ENCODE assay signal across 1 cellular context in genomic region chr2:42105330-42106256, GRCh38.
TF ChIP-seq lines count a peak whose summit lies in the region.

No MANE protein-coding gene starts in this region.

TF ChIP-seq in HepG2, 621 proteins besides CTCF, POLR2A, EP300 and RAD21 (continued from another document and continues in another):
- TF ChIP-seq ZFP41 (CRISPR knock-in tag; IDR thresholded peaks at IDR 0.05; ENCODE audit: borderline replicate concordance) (no peak; the same call in 1 of the 2 replicates), ZNF615 (CRISPR knock-in tag; IDR thresholded peaks at IDR 0.05; ENCODE audit: borderline replicate concordance) (no peak), ZXDC (CRISPR knock-in tag; IDR thresholded peaks at IDR 0.05) (no peak), RNF2 (conservative IDR thresholded peaks at IDR 0.05; ENCODE audit: low read depth) (no peak), NFE2L1 (CRISPR knock-in tag; IDR thresholded peaks at IDR 0.05; ENCODE audit: borderline replicate concordance) (no peak), SP4 (CRISPR knock-in tag; IDR thresholded peaks at IDR 0.05) (no peak), ZNF260 (CRISPR knock-in tag; IDR thresholded peaks at IDR 0.05; ENCODE audit: borderline replicate concordance, low read depth) (no peak), ZBTB7B (CRISPR knock-in tag; IDR thresholded peaks at IDR 0.05) (peak; percentile 33; the same call in 1 of the 2 replicates), NR2F6 (IDR thresholded peaks at IDR 0.05) (peak; percentile 80), NR2F6 (CRISPR knock-in tag; IDR thresholded peaks at IDR 0.05) (peak; percentile 90), NFYB (CRISPR knock-in tag; IDR thresholded peaks at IDR 0.05) (no peak), RXRB (CRISPR knock-in tag; IDR thresholded peaks at IDR 0.05; ENCODE audit: borderline replicate concordance) (peak; percentile 95), AGO1 (IDR thresholded peaks at IDR 0.05; ENCODE audit: low read depth, low read length, poor library complexity, severe bottlenecking) (no peak), KLF15 (CRISPR knock-in tag; IDR thresholded peaks at IDR 0.05; ENCODE audit: borderline replicate concordance) (no peak), ZNF24 (IDR thresholded peaks at IDR 0.05) (no peak), NCOA5 (CRISPR knock-in tag; IDR thresholded peaks at IDR 0.05) (no peak), ZNF605 (CRISPR knock-in tag; IDR thresholded peaks at IDR 0.05) (peak; percentile 60; the same call in 1 of the 2 replicates), ARNT (IDR thresholded peaks at IDR 0.05) (no peak), RBM22 (optimal IDR thresholded peaks at IDR 0.05; ENCODE audit: low read length) (no peak), KDM3A (CRISPR knock-in tag; IDR thresholded peaks at IDR 0.05; ENCODE audit: low read depth) (no peak), SMARCC2 (IDR thresholded peaks at IDR 0.05) (no peak), TEAD3 (CRISPR knock-in tag; optimal IDR thresholded peaks at IDR 0.05; ENCODE audit: borderline replicate concordance) (peak; percentile 85), ZNF292 (CRISPR knock-in tag; IDR thresholded peaks at IDR 0.05; ENCODE audit: borderline replicate concordance, low read depth) (peak; percentile 49; the same call in 1 of the 2 replicates), TSC22D2 (CRISPR knock-in tag; IDR thresholded peaks at IDR 0.05; ENCODE audit: borderline replicate concordance) (0 out of 2 replicates have a peak, but pooled peaks have one; percentile 42), ERF (CRISPR knock-in tag; IDR thresholded peaks at IDR 0.05) (peak; percentile 86), STAG1 (CRISPR knock-in tag; IDR thresholded peaks at IDR 0.05) (peak; percentile 42), ZNF773 (CRISPR knock-in tag; IDR thresholded peaks at IDR 0.05; ENCODE audit: borderline replicate concordance) (no peak), ZNF703 (CRISPR knock-in tag; IDR thresholded peaks at IDR 0.05; ENCODE audit: borderline replicate concordance) (no peak), GLMP (CRISPR knock-in tag; IDR thresholded peaks at IDR 0.05; ENCODE audit: borderline replicate concordance) (no peak), SUZ12 (IDR thresholded peaks at IDR 0.05; ENCODE audit: low read depth, low read length) (no peak), FIP1L1 (IDR thresholded peaks at IDR 0.05; ENCODE audit: borderline replicate concordance, insufficient read depth, low read depth, low read length) (no peak), SALL2 (CRISPR knock-in tag; IDR thresholded peaks at IDR 0.05) (no peak), ZMYM4 (CRISPR knock-in tag; IDR thresholded peaks at IDR 0.05) (peak; percentile 88), ZNF792 (CRISPR knock-in tag; IDR thresholded peaks at IDR 0.05) (peak; percentile 89), DR1 (CRISPR knock-in tag; IDR thresholded peaks at IDR 0.05) (no peak), E2F5 (CRISPR knock-in tag; conservative IDR thresholded peaks at IDR 0.05) (no peak), ZNF337 (CRISPR knock-in tag; IDR thresholded peaks at IDR 0.05; ENCODE audit: borderline replicate concordance, low read depth) (no peak), RAD51 (IDR thresholded peaks at IDR 0.05; ENCODE audit: borderline replicate concordance) (no peak), ZFP82 (CRISPR knock-in tag; IDR thresholded peaks at IDR 0.05; ENCODE audit: borderline replicate concordance) (0 out of 2 replicates have a peak, but pooled peaks have one; percentile 9), NBN (conservative IDR thresholded peaks at IDR 0.05) (no peak), SIX4 (CRISPR knock-in tag; IDR thresholded peaks at IDR 0.05) (peak; percentile 68; the same call in 1 of the 2 replicates), SAFB2 (CRISPR knock-in tag; IDR thresholded peaks at IDR 0.05; ENCODE audit: borderline replicate concordance, low read depth) (no peak), AGO2 (optimal IDR thresholded peaks at IDR 0.05; ENCODE audit: low read depth, low read length) (no peak), GABPB1 (CRISPR knock-in tag; IDR thresholded peaks at IDR 0.05) (peak; percentile 47; the same call in 1 of the 2 replicates), ZNF451 (CRISPR knock-in tag; IDR thresholded peaks at IDR 0.05) (no peak), ZNF280D (CRISPR knock-in tag; IDR thresholded peaks at IDR 0.05) (peak; percentile 43; the same call in 1 of the 2 replicates), ZNF326 (CRISPR knock-in tag; IDR thresholded peaks at IDR 0.05; ENCODE audit: borderline replicate concordance) (no peak), MLLT10 (CRISPR knock-in tag; IDR thresholded peaks at IDR 0.05) (no peak), MED8 (CRISPR knock-in tag; IDR thresholded peaks at IDR 0.05; ENCODE audit: insufficient replicate concordance) (peak; percentile 98), MED13 (CRISPR knock-in tag; IDR thresholded peaks at IDR 0.05) (peak; percentile 92; the same call in 1 of the 2 replicates)
- TF ChIP-seq, protein P1, sequence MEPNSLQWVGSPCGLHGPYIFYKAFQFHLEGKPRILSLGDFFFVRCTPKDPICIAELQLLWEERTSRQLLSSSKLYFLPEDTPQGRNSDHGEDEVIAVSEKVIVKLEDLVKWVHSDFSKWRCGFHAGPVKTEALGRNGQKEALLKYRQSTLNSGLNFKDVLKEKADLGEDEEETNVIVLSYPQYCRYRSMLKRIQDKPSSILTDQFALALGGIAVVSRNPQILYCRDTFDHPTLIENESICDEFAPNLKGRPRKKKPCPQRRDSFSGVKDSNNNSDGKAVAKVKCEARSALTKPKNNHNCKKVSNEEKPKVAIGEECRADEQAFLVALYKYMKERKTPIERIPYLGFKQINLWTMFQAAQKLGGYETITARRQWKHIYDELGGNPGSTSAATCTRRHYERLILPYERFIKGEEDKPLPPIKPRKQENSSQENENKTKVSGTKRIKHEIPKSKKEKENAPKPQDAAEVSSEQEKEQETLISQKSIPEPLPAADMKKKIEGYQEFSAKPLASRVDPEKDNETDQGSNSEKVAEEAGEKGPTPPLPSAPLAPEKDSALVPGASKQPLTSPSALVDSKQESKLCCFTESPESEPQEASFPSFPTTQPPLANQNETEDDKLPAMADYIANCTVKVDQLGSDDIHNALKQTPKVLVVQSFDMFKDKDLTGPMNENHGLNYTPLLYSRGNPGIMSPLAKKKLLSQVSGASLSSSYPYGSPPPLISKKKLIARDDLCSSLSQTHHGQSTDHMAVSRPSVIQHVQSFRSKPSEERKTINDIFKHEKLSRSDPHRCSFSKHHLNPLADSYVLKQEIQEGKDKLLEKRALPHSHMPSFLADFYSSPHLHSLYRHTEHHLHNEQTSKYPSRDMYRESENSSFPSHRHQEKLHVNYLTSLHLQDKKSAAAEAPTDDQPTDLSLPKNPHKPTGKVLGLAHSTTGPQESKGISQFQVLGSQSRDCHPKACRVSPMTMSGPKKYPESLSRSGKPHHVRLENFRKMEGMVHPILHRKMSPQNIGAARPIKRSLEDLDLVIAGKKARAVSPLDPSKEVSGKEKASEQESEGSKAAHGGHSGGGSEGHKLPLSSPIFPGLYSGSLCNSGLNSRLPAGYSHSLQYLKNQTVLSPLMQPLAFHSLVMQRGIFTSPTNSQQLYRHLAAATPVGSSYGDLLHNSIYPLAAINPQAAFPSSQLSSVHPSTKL (CRISPR knock-in tag; IDR thresholded peaks at IDR 0.05): peak; percentile 86
- TF ChIP-seq, protein P2, sequence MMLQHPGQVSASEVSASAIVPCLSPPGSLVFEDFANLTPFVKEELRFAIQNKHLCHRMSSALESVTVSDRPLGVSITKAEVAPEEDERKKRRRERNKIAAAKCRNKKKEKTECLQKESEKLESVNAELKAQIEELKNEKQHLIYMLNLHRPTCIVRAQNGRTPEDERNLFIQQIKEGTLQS (CRISPR knock-in tag; IDR thresholded peaks at IDR 0.05): no peak
- TF ChIP-seq, protein P3, sequence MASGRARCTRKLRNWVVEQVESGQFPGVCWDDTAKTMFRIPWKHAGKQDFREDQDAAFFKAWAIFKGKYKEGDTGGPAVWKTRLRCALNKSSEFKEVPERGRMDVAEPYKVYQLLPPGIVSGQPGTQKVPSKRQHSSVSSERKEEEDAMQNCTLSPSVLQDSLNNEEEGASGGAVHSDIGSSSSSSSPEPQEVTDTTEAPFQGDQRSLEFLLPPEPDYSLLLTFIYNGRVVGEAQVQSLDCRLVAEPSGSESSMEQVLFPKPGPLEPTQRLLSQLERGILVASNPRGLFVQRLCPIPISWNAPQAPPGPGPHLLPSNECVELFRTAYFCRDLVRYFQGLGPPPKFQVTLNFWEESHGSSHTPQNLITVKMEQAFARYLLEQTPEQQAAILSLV (CRISPR knock-in tag; IDR thresholded peaks at IDR 0.05; ENCODE audit: borderline replicate concordance): 0 out of 2 replicates have a peak, but pooled peaks have one; percentile 3
- TF ChIP-seq, protein P4, sequence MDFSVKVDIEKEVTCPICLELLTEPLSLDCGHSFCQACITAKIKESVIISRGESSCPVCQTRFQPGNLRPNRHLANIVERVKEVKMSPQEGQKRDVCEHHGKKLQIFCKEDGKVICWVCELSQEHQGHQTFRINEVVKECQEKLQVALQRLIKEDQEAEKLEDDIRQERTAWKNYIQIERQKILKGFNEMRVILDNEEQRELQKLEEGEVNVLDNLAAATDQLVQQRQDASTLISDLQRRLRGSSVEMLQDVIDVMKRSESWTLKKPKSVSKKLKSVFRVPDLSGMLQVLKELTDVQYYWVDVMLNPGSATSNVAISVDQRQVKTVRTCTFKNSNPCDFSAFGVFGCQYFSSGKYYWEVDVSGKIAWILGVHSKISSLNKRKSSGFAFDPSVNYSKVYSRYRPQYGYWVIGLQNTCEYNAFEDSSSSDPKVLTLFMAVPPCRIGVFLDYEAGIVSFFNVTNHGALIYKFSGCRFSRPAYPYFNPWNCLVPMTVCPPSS (IDR thresholded peaks at IDR 0.05): no peak
